1 cellular context compared by ENCODE assay signal in the genomic region with DNA sequence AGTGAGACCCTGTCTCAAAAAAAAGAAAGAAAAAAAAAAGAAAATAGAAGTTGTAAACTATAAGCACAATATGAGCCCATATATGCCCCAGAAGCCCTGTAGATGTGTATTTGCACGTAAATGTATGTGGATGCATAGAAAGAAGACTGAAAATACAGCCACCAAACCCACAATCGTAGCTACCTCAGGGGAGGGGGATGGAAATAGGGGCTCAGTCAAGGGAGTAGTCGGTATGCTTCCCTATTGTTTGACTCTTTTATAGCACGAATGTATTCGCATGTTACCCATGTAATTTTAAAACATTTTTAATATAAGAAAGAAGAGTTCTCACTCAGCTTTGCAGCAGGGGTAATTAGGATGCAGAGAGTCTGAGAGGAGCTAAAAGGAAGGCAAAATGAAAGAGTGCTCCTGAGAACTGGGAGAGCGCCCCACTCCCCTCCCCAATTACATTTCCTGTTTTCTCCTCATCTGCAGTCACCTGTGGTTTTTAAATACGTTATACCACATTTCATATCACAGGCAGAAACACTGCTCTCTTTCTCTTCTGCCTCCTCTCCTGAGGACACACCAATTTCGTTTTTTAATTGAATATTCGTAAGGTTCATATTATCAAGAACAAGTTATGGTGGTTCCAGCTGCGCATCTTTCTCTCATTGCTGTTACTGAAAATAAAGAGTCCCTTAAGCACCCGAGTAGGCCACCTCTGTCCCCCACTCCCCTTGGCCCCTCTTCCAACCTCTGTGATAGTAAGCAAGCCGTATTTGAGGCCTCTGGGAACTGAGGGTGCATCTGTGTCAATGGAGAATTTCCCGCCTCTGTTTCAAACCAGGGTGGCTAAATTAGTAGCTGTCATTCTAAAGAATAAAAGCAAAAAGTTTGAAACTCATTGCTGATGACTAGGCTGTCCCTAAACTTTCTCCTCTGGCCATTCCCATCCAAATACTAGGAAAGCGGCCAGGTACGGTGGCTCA.
A peak's percentile ranks its signal among the peaks of the same experiment; 100 is the strongest.
TF ChIP-seq lines count a peak whose summit lies in the region.

No MANE protein-coding gene starts in this region.

TF ChIP-seq in GM12878, 131 proteins besides CTCF, POLR2A, EP300 and RAD21 (continued from another document and continues in another):
- no peak for TF ChIP-seq ATF3 (IDR thresholded peaks at IDR 0.05; ENCODE audit: borderline replicate concordance, extremely low read depth, low read depth, low read length)
- TF ChIP-seq, protein P1, sequence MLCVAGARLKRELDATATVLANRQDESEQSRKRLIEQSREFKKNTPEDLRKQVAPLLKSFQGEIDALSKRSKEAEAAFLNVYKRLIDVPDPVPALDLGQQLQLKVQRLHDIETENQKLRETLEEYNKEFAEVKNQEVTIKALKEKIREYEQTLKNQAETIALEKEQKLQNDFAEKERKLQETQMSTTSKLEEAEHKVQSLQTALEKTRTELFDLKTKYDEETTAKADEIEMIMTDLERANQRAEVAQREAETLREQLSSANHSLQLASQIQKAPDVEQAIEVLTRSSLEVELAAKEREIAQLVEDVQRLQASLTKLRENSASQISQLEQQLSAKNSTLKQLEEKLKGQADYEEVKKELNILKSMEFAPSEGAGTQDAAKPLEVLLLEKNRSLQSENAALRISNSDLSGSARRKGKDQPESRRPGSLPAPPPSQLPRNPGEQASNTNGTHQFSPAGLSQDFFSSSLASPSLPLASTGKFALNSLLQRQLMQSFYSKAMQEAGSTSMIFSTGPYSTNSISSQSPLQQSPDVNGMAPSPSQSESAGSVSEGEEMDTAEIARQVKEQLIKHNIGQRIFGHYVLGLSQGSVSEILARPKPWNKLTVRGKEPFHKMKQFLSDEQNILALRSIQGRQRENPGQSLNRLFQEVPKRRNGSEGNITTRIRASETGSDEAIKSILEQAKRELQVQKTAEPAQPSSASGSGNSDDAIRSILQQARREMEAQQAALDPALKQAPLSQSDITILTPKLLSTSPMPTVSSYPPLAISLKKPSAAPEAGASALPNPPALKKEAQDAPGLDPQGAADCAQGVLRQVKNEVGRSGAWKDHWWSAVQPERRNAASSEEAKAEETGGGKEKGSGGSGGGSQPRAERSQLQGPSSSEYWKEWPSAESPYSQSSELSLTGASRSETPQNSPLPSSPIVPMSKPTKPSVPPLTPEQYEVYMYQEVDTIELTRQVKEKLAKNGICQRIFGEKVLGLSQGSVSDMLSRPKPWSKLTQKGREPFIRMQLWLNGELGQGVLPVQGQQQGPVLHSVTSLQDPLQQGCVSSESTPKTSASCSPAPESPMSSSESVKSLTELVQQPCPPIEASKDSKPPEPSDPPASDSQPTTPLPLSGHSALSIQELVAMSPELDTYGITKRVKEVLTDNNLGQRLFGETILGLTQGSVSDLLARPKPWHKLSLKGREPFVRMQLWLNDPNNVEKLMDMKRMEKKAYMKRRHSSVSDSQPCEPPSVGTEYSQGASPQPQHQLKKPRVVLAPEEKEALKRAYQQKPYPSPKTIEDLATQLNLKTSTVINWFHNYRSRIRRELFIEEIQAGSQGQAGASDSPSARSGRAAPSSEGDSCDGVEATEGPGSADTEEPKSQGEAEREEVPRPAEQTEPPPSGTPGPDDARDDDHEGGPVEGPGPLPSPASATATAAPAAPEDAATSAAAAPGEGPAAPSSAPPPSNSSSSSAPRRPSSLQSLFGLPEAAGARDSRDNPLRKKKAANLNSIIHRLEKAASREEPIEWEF (IDR thresholded peaks at IDR 0.05; ENCODE audit: insufficient replicate concordance, low read depth, low read length), result no peak
- TF ChIP-seq KLF5 (IDR thresholded peaks at IDR 0.05; ENCODE audit: partially characterized antibody), result no peak
- no peak for TF ChIP-seq ASH2L (IDR thresholded peaks at IDR 0.05; ENCODE audit: borderline replicate concordance, low read depth)
- peak; percentile 72 for TF ChIP-seq SMAD1 (IDR thresholded peaks at IDR 0.05; ENCODE audit: low read depth, partially characterized antibody)
- TF ChIP-seq SIX5 (IDR thresholded peaks at IDR 0.05; ENCODE audit: low read depth, low read length, severe bottlenecking), result no peak
- TF ChIP-seq CBFB (IDR thresholded peaks at IDR 0.05; ENCODE audit: low read depth), result peak; percentile 73; the same call in 1 of the 2 replicates
- no peak for TF ChIP-seq HCFC1 (IDR thresholded peaks at IDR 0.05; ENCODE audit: low read length)
- TF ChIP-seq KAT2A (conservative IDR thresholded peaks at IDR 0.05; ENCODE audit: control insufficient read depth, low read depth, low read length), result no peak
- TF ChIP-seq KDM1A (IDR thresholded peaks at IDR 0.05; ENCODE audit: borderline replicate concordance), result no peak
- TF ChIP-seq ZNF622 (IDR thresholded peaks at IDR 0.05), result no peak
- no peak for TF ChIP-seq FOXK2 (IDR thresholded peaks at IDR 0.05)
- 0 out of 2 replicates have a peak, but pooled peaks have one; percentile 33 for TF ChIP-seq BACH1 (IDR thresholded peaks at IDR 0.05; ENCODE audit: borderline replicate concordance)
- TF ChIP-seq ZNF384 (IDR thresholded peaks at IDR 0.05; ENCODE audit: borderline replicate concordance, low read depth, low read length), result no peak
- TF ChIP-seq TARDBP (IDR thresholded peaks at IDR 0.05; ENCODE audit: borderline replicate concordance), result no peak
- TF ChIP-seq PML (IDR thresholded peaks at IDR 0.05; ENCODE audit: low read length), result 0 out of 2 replicates have a peak, but pooled peaks have one; percentile 14
- TF ChIP-seq ETV6 (conservative IDR thresholded peaks at IDR 0.05 in 1 of 2, IDR thresholded peaks at IDR 0.05 in 1 of 2; ENCODE audit: borderline replicate concordance in 1 of 2, low read depth in 1 of 2), result peak in 1 of 2 experiments; percentile 65; a peak in 1 of 4 replicates
- no peak for TF ChIP-seq PAX8 (IDR thresholded peaks at IDR 0.05)
- TF ChIP-seq POU2F2 (IDR thresholded peaks at IDR 0.05; ENCODE audit: borderline replicate concordance, low read depth, low read length), result peak; percentile 17; the same call in 1 of the 3 replicates
- no peak for TF ChIP-seq RBBP5 (conservative IDR thresholded peaks at IDR 0.05)
- no peak for TF ChIP-seq HDGF (IDR thresholded peaks at IDR 0.05)
- 0 out of 2 replicates have a peak, but pooled peaks have one; percentile 19 for TF ChIP-seq STAT3 (IDR thresholded peaks at IDR 0.05; ENCODE audit: low read depth, low read length)
- TF ChIP-seq EZH2 (IDR thresholded peaks at IDR 0.05; ENCODE audit: borderline replicate concordance, control insufficient read depth, low read depth, low read length), result no peak
- TF ChIP-seq TCF7 (IDR thresholded peaks at IDR 0.05; ENCODE audit: borderline replicate concordance), result no peak
- TF ChIP-seq MYC (IDR thresholded peaks at IDR 0.05; ENCODE audit: insufficient read depth, insufficient read length, insufficient replicate concordance, low read length, severe bottlenecking), result no peak
- peak; percentile 79; the same call in 1 of the 2 replicates for TF ChIP-seq PAX5 (IDR thresholded peaks at IDR 0.05; ENCODE audit: borderline replicate concordance, low read depth, low read length)
- TF ChIP-seq, protein P2, sequence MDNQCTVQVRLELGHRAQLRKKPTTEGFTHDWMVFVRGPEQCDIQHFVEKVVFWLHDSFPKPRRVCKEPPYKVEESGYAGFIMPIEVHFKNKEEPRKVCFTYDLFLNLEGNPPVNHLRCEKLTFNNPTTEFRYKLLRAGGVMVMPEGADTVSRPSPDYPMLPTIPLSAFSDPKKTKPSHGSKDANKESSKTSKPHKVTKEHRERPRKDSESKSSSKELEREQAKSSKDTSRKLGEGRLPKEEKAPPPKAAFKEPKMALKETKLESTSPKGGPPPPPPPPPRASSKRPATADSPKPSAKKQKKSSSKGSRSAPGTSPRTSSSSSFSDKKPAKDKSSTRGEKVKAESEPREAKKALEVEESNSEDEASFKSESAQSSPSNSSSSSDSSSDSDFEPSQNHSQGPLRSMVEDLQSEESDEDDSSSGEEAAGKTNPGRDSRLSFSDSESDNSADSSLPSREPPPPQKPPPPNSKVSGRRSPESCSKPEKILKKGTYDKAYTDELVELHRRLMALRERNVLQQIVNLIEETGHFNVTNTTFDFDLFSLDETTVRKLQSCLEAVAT (IDR thresholded peaks at IDR 0.05), result peak; percentile 58; the same call in 1 of the 2 replicates
- no peak for TF ChIP-seq REST (IDR thresholded peaks at IDR 0.05; ENCODE audit: low read depth, low read length)
- no peak for TF ChIP-seq CHD4 (IDR thresholded peaks at IDR 0.05)
- no peak for TF ChIP-seq RELA (IDR thresholded peaks at IDR 0.05; ENCODE audit: borderline replicate concordance, partially characterized antibody)
- TF ChIP-seq LARP7 (IDR thresholded peaks at IDR 0.05), result no peak
- peak; percentile 20; the same call in 1 of the 2 replicates for TF ChIP-seq BMI1 (IDR thresholded peaks at IDR 0.05; ENCODE audit: borderline replicate concordance)
- TF ChIP-seq WRNIP1 (IDR thresholded peaks at IDR 0.05; ENCODE audit: borderline replicate concordance, low read depth, low read length), result no peak
- TF ChIP-seq IKZF1 (conservative IDR thresholded peaks at IDR 0.05), result peak; percentile 84
- TF ChIP-seq, protein P3, sequence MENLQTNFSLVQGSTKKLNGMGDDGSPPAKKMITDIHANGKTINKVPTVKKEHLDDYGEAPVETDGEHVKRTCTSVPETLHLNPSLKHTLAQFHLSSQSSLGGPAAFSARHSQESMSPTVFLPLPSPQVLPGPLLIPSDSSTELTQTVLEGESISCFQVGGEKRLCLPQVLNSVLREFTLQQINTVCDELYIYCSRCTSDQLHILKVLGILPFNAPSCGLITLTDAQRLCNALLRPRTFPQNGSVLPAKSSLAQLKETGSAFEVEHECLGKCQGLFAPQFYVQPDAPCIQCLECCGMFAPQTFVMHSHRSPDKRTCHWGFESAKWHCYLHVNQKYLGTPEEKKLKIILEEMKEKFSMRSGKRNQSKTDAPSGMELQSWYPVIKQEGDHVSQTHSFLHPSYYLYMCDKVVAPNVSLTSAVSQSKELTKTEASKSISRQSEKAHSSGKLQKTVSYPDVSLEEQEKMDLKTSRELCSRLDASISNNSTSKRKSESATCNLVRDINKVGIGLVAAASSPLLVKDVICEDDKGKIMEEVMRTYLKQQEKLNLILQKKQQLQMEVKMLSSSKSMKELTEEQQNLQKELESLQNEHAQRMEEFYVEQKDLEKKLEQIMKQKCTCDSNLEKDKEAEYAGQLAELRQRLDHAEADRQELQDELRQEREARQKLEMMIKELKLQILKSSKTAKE (IDR thresholded peaks at IDR 0.05; ENCODE audit: low read depth, poor library complexity, severe bottlenecking), result peak; percentile 35
- TF ChIP-seq TCF3 (IDR thresholded peaks at IDR 0.05; ENCODE audit: borderline replicate concordance, insufficient read depth, low read depth, low read length), result no peak
- TF ChIP-seq SMAD5 (IDR thresholded peaks at IDR 0.05; ENCODE audit: low read depth), result no peak
- TF ChIP-seq PKNOX1 (IDR thresholded peaks at IDR 0.05), result peak; percentile 56
- no peak for TF ChIP-seq ZNF217 (IDR thresholded peaks at IDR 0.05)
- TF ChIP-seq, protein P4, sequence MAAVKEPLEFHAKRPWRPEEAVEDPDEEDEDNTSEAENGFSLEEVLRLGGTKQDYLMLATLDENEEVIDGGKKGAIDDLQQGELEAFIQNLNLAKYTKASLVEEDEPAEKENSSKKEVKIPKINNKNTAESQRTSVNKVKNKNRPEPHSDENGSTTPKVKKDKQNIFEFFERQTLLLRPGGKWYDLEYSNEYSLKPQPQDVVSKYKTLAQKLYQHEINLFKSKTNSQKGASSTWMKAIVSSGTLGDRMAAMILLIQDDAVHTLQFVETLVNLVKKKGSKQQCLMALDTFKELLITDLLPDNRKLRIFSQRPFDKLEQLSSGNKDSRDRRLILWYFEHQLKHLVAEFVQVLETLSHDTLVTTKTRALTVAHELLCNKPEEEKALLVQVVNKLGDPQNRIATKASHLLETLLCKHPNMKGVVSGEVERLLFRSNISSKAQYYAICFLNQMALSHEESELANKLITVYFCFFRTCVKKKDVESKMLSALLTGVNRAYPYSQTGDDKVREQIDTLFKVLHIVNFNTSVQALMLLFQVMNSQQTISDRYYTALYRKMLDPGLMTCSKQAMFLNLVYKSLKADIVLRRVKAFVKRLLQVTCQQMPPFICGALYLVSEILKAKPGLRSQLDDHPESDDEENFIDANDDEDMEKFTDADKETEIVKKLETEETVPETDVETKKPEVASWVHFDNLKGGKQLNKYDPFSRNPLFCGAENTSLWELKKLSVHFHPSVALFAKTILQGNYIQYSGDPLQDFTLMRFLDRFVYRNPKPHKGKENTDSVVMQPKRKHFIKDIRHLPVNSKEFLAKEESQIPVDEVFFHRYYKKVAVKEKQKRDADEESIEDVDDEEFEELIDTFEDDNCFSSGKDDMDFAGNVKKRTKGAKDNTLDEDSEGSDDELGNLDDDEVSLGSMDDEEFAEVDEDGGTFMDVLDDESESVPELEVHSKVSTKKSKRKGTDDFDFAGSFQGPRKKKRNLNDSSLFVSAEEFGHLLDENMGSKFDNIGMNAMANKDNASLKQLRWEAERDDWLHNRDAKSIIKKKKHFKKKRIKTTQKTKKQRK (IDR thresholded peaks at IDR 0.05; ENCODE audit: low read depth, low read length), result no peak
- peak; percentile 92 to 93 for TF ChIP-seq IKZF2 (IDR thresholded peaks at IDR 0.05)
- peak; percentile 90; the same call in 1 of the 2 replicates for TF ChIP-seq MYB (IDR thresholded peaks at IDR 0.05; ENCODE audit: borderline replicate concordance, low read depth, low read length)
